Comparison of ENCODE assay signal across 31 cellular contexts in the genomic region with DNA sequence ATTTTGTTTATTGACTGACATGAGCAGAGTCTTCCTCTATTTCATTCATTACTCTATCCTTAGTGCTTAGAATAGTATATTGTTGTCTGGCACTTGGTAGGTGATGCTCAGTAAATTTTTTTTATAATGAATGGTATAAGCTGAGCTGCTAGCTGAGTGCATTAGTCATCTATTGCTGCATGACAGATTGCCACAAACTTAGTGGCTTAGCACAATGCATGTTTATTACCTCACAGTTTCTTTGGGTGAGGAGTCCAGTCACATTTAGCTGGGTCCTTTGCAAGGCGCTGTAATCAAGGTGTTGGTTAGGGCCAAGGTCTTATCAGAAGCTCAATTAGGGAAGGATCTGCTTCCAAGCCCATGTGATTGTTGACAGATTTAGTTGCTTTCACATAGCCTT. TPM values are rescaled to one million over a fixed set of nuclear protein-coding genes. Genes with fewer than 3 reads are reported as not detected.
A peak's percentile ranks its signal among the peaks of the same experiment; 100 is the strongest.
DNase-seq lines count a peak whose midpoint lies in the region; ATAC-seq and TF ChIP-seq lines count a peak whose summit lies in the region.
"Had no signal": no experiment of that assay in that cellular context is flagged by ENCODE, and none has a peak within 500 bp of the region (broad histone marks: within the 10 kb centered on the region; RNA-seq: fewer than 3 reads in every experiment).

No MANE protein-coding gene starts in this region.

- dilution Hi-C loops in mammary epithelial cell (cut with HindIII; ENCODE audit: low sequenced_read_pairs): no loop called here

- no peak overlapping the region for H3K9ac ChIP-seq in mammary epithelial cell (ENCODE audit: insufficient read depth, low read length)

- H3K4me1 ChIP-seq in mammary epithelial cell (ENCODE audit: insufficient read depth, low read length): peaks cover 6% of the 10 kb centered on the region
- H3K4me1 ChIP-seq in CD8-positive, alpha-beta T cell (ENCODE audit: insufficient read depth, low read length): no peaks in the 10 kb centered on the region
- H3K4me1 ChIP-seq: BE2C had no signal

- H3K36me3 ChIP-seq in mammary epithelial cell (ENCODE audit: insufficient read depth, low read length): peaks cover 20% of the 10 kb centered on the region
- H3K36me3 ChIP-seq in CD8-positive, alpha-beta T cell (ENCODE audit: insufficient read depth, low read length): no peaks in the 10 kb centered on the region

- TF ChIP-seq CTCF in AG10803 (conservative IDR thresholded peaks at IDR 0.05; ENCODE audit: low read length): no peak
- TF ChIP-seq CTCF in mammary epithelial cell (conservative IDR thresholded peaks at IDR 0.05 in 1 of 2, IDR thresholded peaks at IDR 0.05 in 1 of 2; ENCODE audit: extremely low read depth in 1 of 2, insufficient read depth in 1 of 2, low read depth in 1 of 2, low read length in 2 of 2): no peak
- no peak for TF ChIP-seq CTCF in CD8-positive, alpha-beta T cell (IDR thresholded peaks at IDR 0.05)
- TF ChIP-seq CTCF in type B pancreatic cell (conservative IDR thresholded peaks at IDR 0.05): no peak

- ATAC-seq in effector memory CD8-positive, alpha-beta T cell (replicated peaks): no peak
- no peak for ATAC-seq in CD8-positive, alpha-beta T cell
- ATAC-seq: A549; activated CD8-positive, alpha-beta memory T cell treated with anti-CD3 and anti-CD28 coated beads, Interleukin-2, amount 10 ng/mL, durations not matched to agents 7 days and 5 days; gastrocnemius medialis; GM12878; left ventricle myocardium superior; SK-N-SH treated with all-trans-retinoic acid at 6 μM for 48 hours; WTC11 had no signal

- POLR2A ChIA-PET in CD8-positive, alpha-beta T cell (lab: Charles Lee): no interaction called here

- in situ Hi-C loops in mammary epithelial cell (cut with MboI; ENCODE audit: low sequenced_read_pairs in 2 of 2): no loop called here

- H3K9me3 Mint-ChIP-seq in effector memory CD8-positive, alpha-beta T cell: no peaks in the 10 kb centered on the region
- H3K9me3 Mint-ChIP-seq in CD8-positive, alpha-beta T cell: no peaks in the 10 kb centered on the region
- no peaks in the 10 kb centered on the region for H3K9me3 Mint-ChIP-seq in type B pancreatic cell
- H3K9me3 Mint-ChIP-seq: central memory CD8-positive, alpha-beta T cell; natural killer cell treated with Interleukin-12 subunit alpha and Interleukin-12 subunit beta and Interleukin-15 and Interleukin-18, amount 100 ng/mL, for 72 hours had no signal

- no peaks in the 10 kb centered on the region for H3K27me3 ChIP-seq in mammary epithelial cell (ENCODE audit: insufficient read depth, low read length)
- no peaks in the 10 kb centered on the region for H3K27me3 ChIP-seq in CD8-positive, alpha-beta T cell (ENCODE audit: insufficient read depth, low read length)
- H3K27me3 ChIP-seq: BE2C, dorsolateral prefrontal cortex, gastrocnemius medialis, right atrium auricular region, transverse colon had no signal

- DNase-seq in AG10803 (ENCODE audit: low read depth) (peak; percentile 21), M059J (ENCODE audit: low read depth) (peak; percentile 36), mammary epithelial cell (peak; percentile 64), iris pigment epithelial cell (ENCODE audit: low read depth) (peak; percentile 63), NCI-H446 treated with DMSO at 0.1 percent for 48 hours (lab: John Stamatoyannopoulos, UW) (no peak), type B pancreatic cell (ENCODE audit: extremely low spot score, unreplicated experiment) (no peak)
- DNase-seq in effector memory CD8-positive, alpha-beta T cell: no peak
- no peak for DNase-seq in CD8-positive, alpha-beta T cell
- DNase-seq: activated CD4-positive, alpha-beta T cell treated with anti-CD3 and anti-CD28 coated beads, Interleukin-2, amount 50 U/mL, for 1 hour; activated CD8-positive, alpha-beta memory T cell treated with anti-CD3 and anti-CD28 coated beads, Interleukin-2, amount 10 ng/mL, durations not matched to agents 7 days and 5 days; activated naive CD4-positive, alpha-beta T cell treated with anti-CD3 and anti-CD28 coated beads, Interleukin-2, amount 50 U/mL, for 16 hours; anterior cingulate cortex; BE2C; dorsolateral prefrontal cortex; gastrocnemius medialis; hippocampal formation; Karpas-422; left ventricle myocardium superior; NCI-H1105; NCI-H1930; NCI-H69; transverse colon had no signal

- H3K27me3 Mint-ChIP-seq in effector memory CD8-positive, alpha-beta T cell: no peaks in the 10 kb centered on the region
- H3K27me3 Mint-ChIP-seq in CD8-positive, alpha-beta T cell (ENCODE audit: low read depth): no peaks in the 10 kb centered on the region
- no peaks in the 10 kb centered on the region for H3K27me3 Mint-ChIP-seq in type B pancreatic cell
- H3K27me3 Mint-ChIP-seq: activated CD8-positive, alpha-beta memory T cell treated with anti-CD3 and anti-CD28 coated beads, Interleukin-2, amount 10 ng/mL, durations not matched to agents 7 days and 5 days; central memory CD8-positive, alpha-beta T cell; natural killer cell treated with Interleukin-12 subunit alpha and Interleukin-12 subunit beta and Interleukin-15 and Interleukin-18, amount 100 ng/mL, for 72 hours had no signal

- no peak overlapping the region for H3K4me3 ChIP-seq in AG10803 (ENCODE audit: low read length)
- no peak overlapping the region for H3K4me3 ChIP-seq in mammary epithelial cell (replicated peaks in 1 of 3; ENCODE audit: insufficient read depth in 1 of 3, low read depth in 2 of 3, low read length in 3 of 3)
- H3K4me3 ChIP-seq in CD8-positive, alpha-beta T cell (ENCODE audit: low read depth, low read length): no peak overlapping the region
- H3K4me3 ChIP-seq: A549, dorsolateral prefrontal cortex, gastrocnemius medialis, GM12878, right atrium auricular region, transverse colon had no signal

- H3K27ac Mint-ChIP-seq in effector memory CD8-positive, alpha-beta T cell: no peak overlapping the region
- no peak overlapping the region for H3K27ac Mint-ChIP-seq in CD8-positive, alpha-beta T cell
- H3K27ac Mint-ChIP-seq in type B pancreatic cell: no peak overlapping the region
- H3K27ac Mint-ChIP-seq: activated CD8-positive, alpha-beta memory T cell treated with anti-CD3 and anti-CD28 coated beads, Interleukin-2, amount 10 ng/mL, durations not matched to agents 7 days and 5 days; natural killer cell treated with Interleukin-12 subunit alpha and Interleukin-12 subunit beta and Interleukin-15 and Interleukin-18, amount 100 ng/mL, for 72 hours; WTC11 had no signal

- H3K27ac ChIP-seq in mammary epithelial cell (ENCODE audit: insufficient read depth, low read depth, low read length): no peak overlapping the region
- H3K27ac ChIP-seq in CD8-positive, alpha-beta T cell (ENCODE audit: low read depth, low read length): no peak overlapping the region
- H3K27ac ChIP-seq: A549, dorsolateral prefrontal cortex, gastrocnemius medialis, right atrium auricular region, transverse colon had no signal

- H4K20me1 ChIP-seq in mammary epithelial cell (ENCODE audit: insufficient read depth, low read length): peaks cover 2% of the 10 kb centered on the region

- H3K4me1 Mint-ChIP-seq in effector memory CD8-positive, alpha-beta T cell (ENCODE audit: low read depth in 2 of 2): peaks cover 7 to 40% of the 10 kb centered on the region in 2 donors
- peaks cover 21% of the 10 kb centered on the region for H3K4me1 Mint-ChIP-seq in CD8-positive, alpha-beta T cell (ENCODE audit: low read depth)
- no peaks in the 10 kb centered on the region for H3K4me1 Mint-ChIP-seq in type B pancreatic cell (ENCODE audit: unreplicated experiment)
- H3K4me1 Mint-ChIP-seq: WTC11 had no signal

- no peak overlapping the region for H3K4me3 Mint-ChIP-seq in effector memory CD8-positive, alpha-beta T cell
- H3K4me3 Mint-ChIP-seq in CD8-positive, alpha-beta T cell: no peak overlapping the region
- H3K4me3 Mint-ChIP-seq in type B pancreatic cell: no peak overlapping the region
- H3K4me3 Mint-ChIP-seq: activated CD8-positive, alpha-beta memory T cell treated with anti-CD3 and anti-CD28 coated beads, Interleukin-2, amount 10 ng/mL, durations not matched to agents 7 days and 5 days; central memory CD8-positive, alpha-beta T cell; natural killer cell treated with Interleukin-12 subunit alpha and Interleukin-12 subunit beta and Interleukin-15 and Interleukin-18, amount 100 ng/mL, for 72 hours; WTC11 had no signal

- H3K4me2 ChIP-seq in mammary epithelial cell (ENCODE audit: insufficient read depth, low read depth, low read length): no peak overlapping the region
- H3K4me2 ChIP-seq: A549 had no signal

- H2AFZ ChIP-seq in mammary epithelial cell (ENCODE audit: low read depth, low read length): no peak overlapping the region

- WGBS in mammary epithelial cell (ENCODE audit: low coverage, missing lambda C conversion rate): 100% methylated on average over 1 of the region's 1 CpG

- BruUV-seq in mammary epithelial cell (replicated peaks; lab: Mats Ljungman, UMichigan): no TSS peak

- H3K79me2 ChIP-seq in mammary epithelial cell (ENCODE audit: insufficient read depth, low read length): peaks cover 96% of the 10 kb centered on the region

- CTCF ChIA-PET in mammary epithelial cell (lab: Charles Lee; ENCODE audit: low non-redundant PET): no interaction called here
- CTCF ChIA-PET in CD8-positive, alpha-beta T cell (lab: Charles Lee): no interaction called here

- intact Hi-C loops in mammary epithelial cell (cut with micrococcal nuclease): no loop called here
- intact Hi-C loops in CD8-positive, alpha-beta T cell (cut with DNase I, micrococcal nuclease): no loop called here

- no peaks in the 10 kb centered on the region for H3K9me3 ChIP-seq in mammary epithelial cell (replicated peaks; ENCODE audit: insufficient read depth, low read length)
- no peaks in the 10 kb centered on the region for H3K9me3 ChIP-seq in CD8-positive, alpha-beta T cell (ENCODE audit: low read length)
- H3K9me3 ChIP-seq: A549, BE2C, gastrocnemius medialis, right atrium auricular region, transverse colon had no signal

- peaks cover 20% of the 10 kb centered on the region for H3K36me3 Mint-ChIP-seq in effector memory CD8-positive, alpha-beta T cell (ENCODE audit: insufficient read depth)
- peaks cover 54% of the 10 kb centered on the region for H3K36me3 Mint-ChIP-seq in CD8-positive, alpha-beta T cell
- H3K36me3 Mint-ChIP-seq in type B pancreatic cell: peaks cover 59% of the 10 kb centered on the region

RNA-seq across cellular contexts. Expression of a gene that starts 23.1 kb away (rescaled TPM):
- 34.5 and 42.6 TPM in 2 replicates for total RNA-seq in M059J (2014; rRNA removed; shearing (Covaris generic))
- total RNA-seq in mammary epithelial cell (10 to 100 TPM; 66.8 to 84.2 TPM), type B pancreatic cell (ENCODE audit: low replicate concordance) (69.1 and 80.0 TPM in 2 replicates)
- 60.8 TPM for polyA plus RNA-seq in mammary epithelial cell
- polyA minus RNA-seq in mammary epithelial cell: 49.1 TPM
- total RNA-seq in CD8-positive, alpha-beta T cell: 10 to 100 TPM; 11.8 to 13.0 TPM

RNA-seq across cellular contexts. Expression of a gene that starts 37.2 kb away (rescaled TPM):
- not detected in 2 replicates for total RNA-seq in M059J (2014; rRNA removed; shearing (Covaris generic))
- total RNA-seq in mammary epithelial cell: not detected
- not detected for polyA plus RNA-seq in mammary epithelial cell
- polyA minus RNA-seq in mammary epithelial cell: not detected
- not detected for total RNA-seq in CD8-positive, alpha-beta T cell
- 12.8 and 17.0 TPM in 2 replicates for total RNA-seq in type B pancreatic cell (ENCODE audit: low replicate concordance)
- total RNA-seq: activated CD8-positive, alpha-beta memory T cell treated with anti-CD3 and anti-CD28 coated beads, Interleukin-2, amount 10 ng/mL, durations not matched to agents 7 days and 5 days; GM12878; H4; left ventricle myocardium superior; natural killer cell treated with Interleukin-12 subunit alpha and Interleukin-12 subunit beta and Interleukin-15 and Interleukin-18, amount 100 ng/mL, for 72 hours; osteoblast; right atrium auricular region had no signal
- polyA plus RNA-seq: A549, GM12878 had no signal

Comparison
In these comparisons a context has a peak if more than half of its experiments do, and no peak if none do; other contexts are left out.
1. DNase-seq: peak in AG10803 (single experiment), M059J (single experiment), mammary epithelial cell (single experiment) and iris pigment epithelial cell (single experiment); none in effector memory CD8-positive, alpha-beta T cell (0 of 3), NCI-H446 treated with DMSO at 0.1 percent for 48 hours (single experiment), CD8-positive, alpha-beta T cell (0 of 7) and type B pancreatic cell (single experiment).
2. RNA of a gene that starts 37.2 kb away (total RNA-seq): 12.8 to 17.0 TPM in type B pancreatic cell; not detected in mammary epithelial cell, not detected in M059J and not detected in CD8-positive, alpha-beta T cell; every median in the first group is over 10 times any median in the second.